In the genomic region with DNA sequence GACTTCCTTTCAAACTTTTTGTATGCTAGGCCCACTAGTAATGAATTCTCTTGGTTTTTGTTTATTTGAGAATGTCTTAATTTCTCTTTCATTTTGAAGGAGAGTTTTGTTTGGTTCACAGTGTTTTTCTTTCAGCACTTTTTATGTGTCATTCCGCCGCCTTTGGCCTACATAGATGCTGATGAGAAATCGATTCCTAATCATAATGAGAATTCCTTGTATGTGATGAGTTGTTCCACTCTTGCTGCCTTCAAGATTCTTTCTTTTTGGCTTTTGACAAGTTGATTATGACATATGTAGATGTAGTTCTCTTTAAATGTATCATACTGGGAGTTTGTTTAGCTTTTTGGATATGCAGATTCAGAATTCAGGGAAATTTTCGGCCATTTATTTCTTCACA, we compare ENCODE assay signal across 11 cellular contexts. TPM values are rescaled to one million over a fixed set of nuclear protein-coding genes. Genes with fewer than 3 reads are reported as not detected.
"Had no signal": no experiment of that assay in that cellular context is flagged by ENCODE, and none has a peak within 500 bp of the region (broad histone marks: within the 10 kb centered on the region; RNA-seq: fewer than 3 reads in every experiment).

No MANE protein-coding gene starts in this region.

- H3K27ac ChIP-seq: GM23248, HL-60 had no signal

- ATAC-seq: HCT116, HepG2 had no signal

- H3K9me3 ChIP-seq: HAP-1 had no signal

- H3K27ac Mint-ChIP-seq: HFFc6, IgD-negative memory B cell had no signal

- DNase-seq: GM23248, GOT3, H7, HFFc6 had no signal

- H3K4me1 Mint-ChIP-seq: IgD-negative memory B cell had no signal

- H3K4me1 ChIP-seq: HAP-1 had no signal

- H3K4me3 Mint-ChIP-seq: HFFc6, IgD-negative memory B cell had no signal

- H3K4me3 ChIP-seq: GM23248, HAP-1 had no signal

RNA-seq across cellular contexts. Expression of gene CERS3, which starts 35.5 kb away (rescaled TPM):
- total RNA-seq: GM23248, H4, HepG2, HFFc6, HT1080 had no signal
- polyA plus RNA-seq: GM23248, HepG2, IgD-negative memory B cell had no signal
